Comparison of ENCODE assay signal across 17 cellular contexts in genomic region chr4:106366026-106366425, GRCh38. TPM values are rescaled to one million over a fixed set of nuclear protein-coding genes. Genes with fewer than 3 reads are reported as not detected.
A peak's percentile ranks its signal among the peaks of the same experiment; 100 is the strongest.
DNase-seq lines count a peak whose midpoint lies in the region; ATAC-seq and TF ChIP-seq lines count a peak whose summit lies in the region.
"Had no signal": no experiment of that assay in that cellular context is flagged by ENCODE, and none has a peak within 500 bp of the region (broad histone marks: within the 10 kb centered on the region; RNA-seq: fewer than 3 reads in every experiment).

No MANE protein-coding gene starts in this region.

- intact Hi-C loops in CD4-positive, alpha-beta T cell (cut with DNase I, micrococcal nuclease) = no loop called here

- no peaks in the 10 kb centered on the region for H3K9me3 Mint-ChIP-seq in CD4-positive, alpha-beta T cell
- H3K9me3 Mint-ChIP-seq: CD4-positive, CD25-positive, alpha-beta regulatory T cell had no signal

- no peak overlapping the region for H3K27ac Mint-ChIP-seq in CD4-positive, alpha-beta T cell
- H3K27ac Mint-ChIP-seq: CD4-positive, CD25-positive, alpha-beta regulatory T cell had no signal

- H3K79me2 ChIP-seq in GM23248 (ENCODE audit: insufficient read depth) = no peaks in the 10 kb centered on the region
- H3K79me2 ChIP-seq: parathyroid adenoma had no signal

- H3K27ac ChIP-seq in GM23248 (peak overlapping the region; percentile 69), foreskin keratinocyte (no peak overlapping the region), skeletal muscle tissue (ENCODE audit: low read depth, low read length) (peak overlapping the region; percentile 25)
- no peak overlapping the region for H3K27ac ChIP-seq in CD4-positive, alpha-beta T cell (ENCODE audit: low read depth, low read length)
- H3K27ac ChIP-seq: esophagus muscularis mucosa, parathyroid adenoma had no signal

- H3K36me3 ChIP-seq in GM23248 (ENCODE audit: low read depth) (no peaks in the 10 kb centered on the region), adipocyte (ENCODE audit: control insufficient read depth, insufficient read depth, low read length, severe bottlenecking) (no peaks in the 10 kb centered on the region), skeletal muscle tissue (ENCODE audit: control insufficient read depth in 3 of 3, insufficient read depth in 3 of 3, low read length in 3 of 3) (no peaks in the 10 kb centered on the region)
- H3K36me3 ChIP-seq: esophagus muscularis mucosa, MG63 had no signal

- H4K20me1 ChIP-seq in GM23248 (ENCODE audit: insufficient read depth) = no peaks in the 10 kb centered on the region

- no peak overlapping the region for H2AFZ ChIP-seq in GM23248
- H2AFZ ChIP-seq: parathyroid adenoma had no signal

- CTCF ChIA-PET in CD4-positive, alpha-beta T cell (lab: Charles Lee) = no interaction called here

- H3K4me2 ChIP-seq in GM23248 (ENCODE audit: unreplicated experiment) = no peak overlapping the region

- ATAC-seq in foreskin keratinocyte (peak; percentile 11), GM19452 (IDR thresholded peaks at IDR 0.05; ENCODE audit: unreplicated experiment) (no peak)
- ATAC-seq in CD4-positive, alpha-beta T cell (ENCODE audit: poor library complexity) = no peak

- in situ Hi-C loops in GM23248 (cut with MboI) = no loop called here

- H3K4me1 ChIP-seq in GM23248 (ENCODE audit: insufficient read depth) (peaks cover 55% of the 10 kb centered on the region), adipocyte (ENCODE audit: control insufficient read depth, insufficient read depth, low read length) (peaks cover 24% of the 10 kb centered on the region), foreskin keratinocyte (peaks cover 5% of the 10 kb centered on the region), skeletal muscle tissue (ENCODE audit: control insufficient read depth in 3 of 3, insufficient read depth in 3 of 3, low read length in 3 of 3) (peaks cover 0 to 5% (median 0%) of the 10 kb centered on the region in 3 donors)
- H3K4me1 ChIP-seq: parathyroid adenoma had no signal

- H3K4me3 Mint-ChIP-seq in CD4-positive, alpha-beta T cell = no peak overlapping the region
- H3K4me3 Mint-ChIP-seq: CD4-positive, CD25-positive, alpha-beta regulatory T cell had no signal

- POLR2A ChIA-PET in CD4-positive, alpha-beta T cell (lab: Charles Lee) = no interaction called here

- H3K9me2 ChIP-seq in GM23248 (ENCODE audit: insufficient read depth) = no peaks in the 10 kb centered on the region

- H3K9ac ChIP-seq in GM23248 (no peak overlapping the region), adipocyte (ENCODE audit: low read length) (no peak overlapping the region), skeletal muscle tissue (ENCODE audit: low read depth in 1 of 3, low read length in 3 of 3) (no peak overlapping the region)
- H3K9ac ChIP-seq: parathyroid adenoma had no signal

- H3F3A ChIP-seq in GM23248 (ENCODE audit: insufficient read depth) = peaks cover 26% of the 10 kb centered on the region

- no peak for TF ChIP-seq CTCF in foreskin keratinocyte (conservative IDR thresholded peaks at IDR 0.05)
- no peak for TF ChIP-seq CTCF in CD4-positive, alpha-beta T cell (IDR thresholded peaks at IDR 0.05)

- H3K27me3 ChIP-seq in GM23248 (replicated peaks; ENCODE audit: insufficient read depth) (no peaks in the 10 kb centered on the region), adipocyte (replicated peaks; ENCODE audit: control insufficient read depth, insufficient read depth, low read length) (no peaks in the 10 kb centered on the region), foreskin keratinocyte (no peaks in the 10 kb centered on the region), skeletal muscle tissue (ENCODE audit: control insufficient read depth in 3 of 3, insufficient read depth in 3 of 3, low read length in 3 of 3) (no peaks in the 10 kb centered on the region)
- peaks cover 10% of the 10 kb centered on the region for H3K27me3 ChIP-seq in CD4-positive, alpha-beta T cell (ENCODE audit: control insufficient read depth, insufficient read depth, low read length)
- H3K27me3 ChIP-seq: esophagus muscularis mucosa, MG63 had no signal

- H3K9me3 ChIP-seq in GM23248 (ENCODE audit: low read depth) = no peaks in the 10 kb centered on the region
- no peaks in the 10 kb centered on the region for H3K9me3 ChIP-seq in adipocyte (ENCODE audit: control insufficient read depth, low read length)
- H3K9me3 ChIP-seq in skeletal muscle tissue (ENCODE audit: control insufficient read depth in 3 of 3, low read length in 3 of 3) = no peaks in the 10 kb centered on the region
- no peaks in the 10 kb centered on the region for H3K9me3 ChIP-seq in CD4-positive, alpha-beta T cell (ENCODE audit: control insufficient read depth, low read length)
- H3K9me3 ChIP-seq: esophagus muscularis mucosa, MG63 had no signal

- peak; percentile 61 for DNase-seq in GM23248
- DNase-seq in adipocyte (ENCODE audit: low read depth) = peak; percentile 14
- peak in 1 of 2 donors; percentile 56 for DNase-seq in foreskin keratinocyte
- DNase-seq in activated CD4-positive, alpha-beta T cell treated with anti-CD3 and anti-CD28 coated beads, Interleukin-2, amount 50 U/mL, for 48 hours = no peak
- DNase-seq in CD4-positive, alpha-beta T cell = no peak
- DNase-seq: amygdala; CD4-positive, CD25-positive, alpha-beta regulatory T cell; hypothalamus; NCI-H2029; NCI-H524 treated with DMSO at 0.1 percent for 48 hours; substantia nigra had no signal

- no peaks in the 10 kb centered on the region for H3K4me1 Mint-ChIP-seq in CD4-positive, alpha-beta T cell (ENCODE audit: low read depth)

- peaks cover 24% of the 10 kb centered on the region for H3K27me3 Mint-ChIP-seq in CD4-positive, alpha-beta T cell

- H3K36me3 Mint-ChIP-seq in CD4-positive, alpha-beta T cell (ENCODE audit: low read depth) = no peaks in the 10 kb centered on the region
- H3K36me3 Mint-ChIP-seq: CD4-positive, CD25-positive, alpha-beta regulatory T cell had no signal

- H3K4me3 ChIP-seq in GM23248 = no peak overlapping the region
- H3K4me3 ChIP-seq in adipocyte (ENCODE audit: low read length) = peak overlapping the region; percentile 6
- H3K4me3 ChIP-seq in skeletal muscle tissue (ENCODE audit: low read length in 3 of 3) = no peak overlapping the region
- H3K4me3 ChIP-seq: esophagus muscularis mucosa, MG63 had no signal

RNA-seq across cellular contexts. Expression of gene GIMD1, which starts 2.6 kb away (rescaled TPM):
- not detected in 2 replicates for total RNA-seq in GM23248 (2014; rRNA removed; shearing (Covaris generic))
- polyA plus RNA-seq in GM23248 (2016; fragmentation: Nextera tagmentation; extraction: Ambion mirVana) (0.32 TPM in 1 of 2 replicates, not detected in the other), foreskin keratinocyte (not detected in 2 replicates)
- total RNA-seq in foreskin keratinocyte (not detected in 2 replicates), skeletal muscle tissue (not detected)
- not detected for total RNA-seq in CD4-positive, alpha-beta T cell
- total RNA-seq: CD4-positive, CD25-positive, alpha-beta regulatory T cell; esophagus muscularis mucosa; left lobe of liver had no signal
- polyA plus RNA-seq: CD4-positive, CD25-positive, alpha-beta regulatory T cell had no signal

RNA-seq across cellular contexts. Expression of gene AIMP1, which starts 49.7 kb away (rescaled TPM):
- 45.5 and 45.9 TPM in 2 replicates for total RNA-seq in GM23248 (2014; rRNA removed; shearing (Covaris generic))
- 101 and 103 TPM in 2 replicates for polyA plus RNA-seq in GM23248 (2016; fragmentation: Nextera tagmentation; extraction: Ambion mirVana)
- 39.6 and 40.8 TPM in 2 replicates for total RNA-seq in foreskin keratinocyte
- 31.8 and 40.2 TPM in 2 replicates for polyA plus RNA-seq in foreskin keratinocyte
- 15.1 TPM for total RNA-seq in skeletal muscle tissue
- total RNA-seq in CD4-positive, alpha-beta T cell = 10 to 100 TPM; 75.4 to 77.8 TPM

RNA-seq across cellular contexts. Expression of gene TBCK, which starts 50.0 kb away (rescaled TPM):
- total RNA-seq in GM23248 (2014; rRNA removed; shearing (Covaris generic)) = 38.2 and 45.8 TPM in 2 replicates
- polyA plus RNA-seq in GM23248 (2016; fragmentation: Nextera tagmentation; extraction: Ambion mirVana) = 29.2 and 35.2 TPM in 2 replicates
- 11.9 and 13.1 TPM in 2 replicates for total RNA-seq in foreskin keratinocyte
- polyA plus RNA-seq in foreskin keratinocyte = 5.0 and 5.2 TPM in 2 replicates
- total RNA-seq in skeletal muscle tissue = 55.8 TPM
- total RNA-seq in CD4-positive, alpha-beta T cell = 10 to 100 TPM; 23.5 to 29.0 TPM

Comparison
In these comparisons a context has a peak if more than half of its experiments do, and no peak if none do; other contexts are left out.
1. DNase-seq: peak in GM23248 (single experiment) and adipocyte (single experiment); none in activated CD4-positive, alpha-beta T cell treated with anti-CD3 and anti-CD28 coated beads, Interleukin-2, amount 50 U/mL, for 48 hours (0 of 2) and CD4-positive, alpha-beta T cell (0 of 10).
2. H3K27ac ChIP-seq: peak in GM23248 (single experiment) and skeletal muscle tissue (single experiment); none in foreskin keratinocyte (single experiment) and CD4-positive, alpha-beta T cell (single experiment).